In genomic region chr5:128673970-128674369, GRCh38 we compare ENCODE assay signal across 18 cellular contexts.
"Had no signal": no experiment of that assay in that cellular context is flagged by ENCODE, and none has a peak within 500 bp of the region (broad histone marks: within the 10 kb centered on the region; RNA-seq: fewer than 3 reads in every experiment).

No MANE protein-coding gene starts in this region.

- DNase-seq: activated CD4-positive, alpha-beta memory T cell treated with anti-CD3 and anti-CD28 coated beads for 36 hours; activated CD4-positive, alpha-beta T cell treated with anti-CD3 and anti-CD28 coated beads for 36 hours; activated naive CD4-positive, alpha-beta T cell; activated naive CD8-positive, alpha-beta T cell treated with anti-CD3 and anti-CD28 coated beads for 36 hours; amygdala; dorsolateral prefrontal cortex; erythroblast; heart left ventricle; mesenchymal stem cell; naive thymus-derived CD4-positive, alpha-beta T cell; right lobe of liver; small intestine; stimulated activated CD4-positive, alpha-beta T cell treated with anti-CD3 and anti-CD28 coated beads, Interleukin-15, amount 100 ng/mL, for 24 hours; stimulated activated CD4-positive, alpha-beta T cell treated with anti-CD3 and anti-CD28 coated beads, Interleukin-2, amount 100 ng/mL, for 48 hours; stimulated activated naive CD8-positive, alpha-beta T cell treated with anti-CD3 and anti-CD28 coated beads, Interleukin-15, amount 100 ng/mL, for 72 hours; T-helper 2 cell; transverse colon; uterus had no signal
